ENCODE assay signal across 28 cellular contexts in genomic region chr4:188414441-188414840, GRCh38.
"Had no signal": no experiment of that assay in that cellular context is flagged by ENCODE, and none has a peak within 500 bp of the region (broad histone marks: within the 10 kb centered on the region; RNA-seq: fewer than 3 reads in every experiment).

No MANE protein-coding gene starts in this region.

- H3K36me3 ChIP-seq: ascending aorta, breast epithelium, cardiac muscle cell, colonic mucosa had no signal

- H3K9me3 ChIP-seq: ascending aorta, breast epithelium, colonic mucosa had no signal

- H3K27me3 ChIP-seq: ascending aorta, breast epithelium, cardiac muscle cell, colonic mucosa had no signal

- H3K27ac ChIP-seq: ascending aorta, cardiac muscle cell, colonic mucosa, VCaP had no signal

- H3K4me3 ChIP-seq: ascending aorta, breast epithelium, cardiac muscle cell, colonic mucosa had no signal

- FAIRE-seq: endometrium, endothelial cell of umbilical vein, frontal cortex had no signal

- ATAC-seq: activated naive CD4-positive, alpha-beta T cell treated with anti-CD3 and anti-CD28 coated beads, Interleukin-2, amount 50 U/mL, for 72 hours; activated T-cell treated with anti-CD3 and anti-CD28 coated beads, Interleukin-2, amount 50 U/mL, for 72 hours; esophagus mucosa; WTC11 had no signal

- DNase-seq: activated CD4-positive, alpha-beta memory T cell treated with anti-CD3 and anti-CD28 coated beads, Interleukin-2, amount 10 ng/mL, durations not matched to agents 7 days and 5 days; activated CD4-positive, alpha-beta T cell treated with anti-CD3 and anti-CD28 coated beads for 1 hour; activated CD4-positive, alpha-beta T cell treated with anti-CD3 and anti-CD28 coated beads for 4 hours; activated CD4-positive, alpha-beta T cell treated with anti-CD3 and anti-CD28 coated beads, Interleukin-2, amount 10 ng/mL, durations not matched to agents 7 days and 5 days; activated CD4-positive, alpha-beta T cell treated with anti-CD3 and anti-CD28 coated beads, Interleukin-2, amount 50 U/mL, for 4 hours; activated CD8-positive, alpha-beta memory T cell treated with anti-CD3 and anti-CD28 coated beads, Interleukin-2, amount 50 U/mL, for 48 hours; activated gamma-delta T cell; activated naive CD4-positive, alpha-beta T cell treated with anti-CD3 and anti-CD28 coated beads, Interleukin-2, amount 10 ng/mL, durations not matched to agents 7 days and 5 days; activated naive CD8-positive, alpha-beta T cell treated with anti-CD3 and anti-CD28 coated beads, Interleukin-2, amount 10 ng/mL, durations not matched to agents 7 days and 5 days; activated T-cell treated with anti-CD3 and anti-CD28 coated beads for 4 hours; activated T-cell treated with anti-CD3 and anti-CD28 coated beads, Interleukin-2, amount 50 U/mL, for 24 hours; activated T-cell treated with anti-CD3 and anti-CD28 coated beads, Interleukin-2, amount 50 U/mL, for 72 hours; central memory CD4-positive, alpha-beta T cell; cerebellar nuclear complex; colonic mucosa; effector CD8-positive, alpha-beta T cell; foreskin fibroblast; T-helper 2 cell had no signal

- H3K4me1 ChIP-seq: ascending aorta, breast epithelium, colonic mucosa had no signal
